ENCODE assay signal across 2 cellular contexts in genomic region chr1:113783254-113784103, GRCh38.
TF ChIP-seq lines count a peak whose summit lies in the region.

No MANE protein-coding gene starts in this region.

TF ChIP-seq in liver, 16 proteins besides CTCF, POLR2A, EP300 and RAD21:
- TF ChIP-seq JUND (IDR thresholded peaks at IDR 0.05), result no peak
- no peak for TF ChIP-seq HNF4A (conservative IDR thresholded peaks at IDR 0.05)
- TF ChIP-seq FOXA1 (IDR thresholded peaks at IDR 0.05), result no peak
- no peak for TF ChIP-seq REST (IDR thresholded peaks at IDR 0.05)
- TF ChIP-seq TAF1 (conservative IDR thresholded peaks at IDR 0.05), result no peak
- no peak for TF ChIP-seq NR2F2 (IDR thresholded peaks at IDR 0.05)
- TF ChIP-seq FOXA2 (IDR thresholded peaks at IDR 0.05), result no peak
- no peak for TF ChIP-seq ATF3 (IDR thresholded peaks at IDR 0.05)
- TF ChIP-seq HNF4G (IDR thresholded peaks at IDR 0.05), result no peak
- TF ChIP-seq RXRA (IDR thresholded peaks at IDR 0.05), result no peak
- TF ChIP-seq MAX (IDR thresholded peaks at IDR 0.05), result no peak
- TF ChIP-seq GABPA (IDR thresholded peaks at IDR 0.05 in 1 of 2, conservative IDR thresholded peaks at IDR 0.05 in 1 of 2), result no peak
- no peak for TF ChIP-seq EGR1 (IDR thresholded peaks at IDR 0.05; ENCODE audit: low read depth in 2 of 2)
- TF ChIP-seq ZBTB33 (IDR thresholded peaks at IDR 0.05), result no peak
- no peak for TF ChIP-seq SP1 (IDR thresholded peaks at IDR 0.05)

TF ChIP-seq in HepG2, 621 proteins besides CTCF, POLR2A, EP300 and RAD21:
- no peak for TF ChIP-seq UBTF (CRISPR knock-in tag; IDR thresholded peaks at IDR 0.05)
- no peak for TF ChIP-seq TCF7 (IDR thresholded peaks at IDR 0.05; ENCODE audit: low read depth)
- no peak for TF ChIP-seq ZNF589 (CRISPR knock-in tag; conservative IDR thresholded peaks at IDR 0.05)
- TF ChIP-seq TFDP2 (CRISPR knock-in tag; IDR thresholded peaks at IDR 0.05), result no peak
- TF ChIP-seq CENPBD1 (CRISPR knock-in tag; IDR thresholded peaks at IDR 0.05; ENCODE audit: borderline replicate concordance, low read depth), result no peak
- no peak for TF ChIP-seq NCOA2 (CRISPR knock-in tag; IDR thresholded peaks at IDR 0.05)
- TF ChIP-seq HNRNPLL (IDR thresholded peaks at IDR 0.05; ENCODE audit: low read depth, low read length, poor library complexity, severe bottlenecking), result no peak
- no peak for TF ChIP-seq ZNF468 (CRISPR knock-in tag; IDR thresholded peaks at IDR 0.05)
- no peak for TF ChIP-seq JUND (CRISPR knock-in tag; IDR thresholded peaks at IDR 0.05)
- no peak for TF ChIP-seq LCORL (IDR thresholded peaks at IDR 0.05)
- TF ChIP-seq LCORL (CRISPR knock-in tag; IDR thresholded peaks at IDR 0.05), result no peak
- TF ChIP-seq XRCC5 (optimal IDR thresholded peaks at IDR 0.05; ENCODE audit: low read length), result no peak
- no peak for TF ChIP-seq FOXM1 (CRISPR knock-in tag; IDR thresholded peaks at IDR 0.05)
- TF ChIP-seq ARID3A (IDR thresholded peaks at IDR 0.05; ENCODE audit: low read depth, low read length), result no peak
- no peak for TF ChIP-seq ZBTB34 (CRISPR knock-in tag; IDR thresholded peaks at IDR 0.05)
- no peak for TF ChIP-seq ZNF761 (CRISPR knock-in tag; conservative IDR thresholded peaks at IDR 0.05)
- TF ChIP-seq HOXD1 (CRISPR knock-in tag; IDR thresholded peaks at IDR 0.05), result no peak
